In genomic region chr7:131071786-131072504, GRCh38 we compare ENCODE assay signal across 9 cellular contexts.
DNase-seq lines count a peak whose midpoint lies in the region; ATAC-seq and TF ChIP-seq lines count a peak whose summit lies in the region.
"Had no signal": no experiment of that assay in that cellular context is flagged by ENCODE, and none has a peak within 500 bp of the region (broad histone marks: within the 10 kb centered on the region; RNA-seq: fewer than 3 reads in every experiment).

No MANE protein-coding gene starts in this region.

- no peaks in the 10 kb centered on the region for H3K9me3 ChIP-seq in Caco-2
- H3K9me3 ChIP-seq in sigmoid colon = no peaks in the 10 kb centered on the region

- no peak overlapping the region for H3K4me3 ChIP-seq in Caco-2 (ENCODE audit: low read depth, low read length)
- H3K4me3 ChIP-seq in sigmoid colon = no peak overlapping the region

- DNase-seq in Caco-2 (no peak), Kasumi-1 (lab: John Stamatoyannopoulos, UW) (peak; percentile 71 to 76), glomerular endothelial cell (ENCODE audit: extremely low read depth, low read depth, low spot score) (peak; percentile 96), sigmoid colon (no peak), NCI-H146 treated with DMSO at 0.1 percent for 48 hours (lab: John Stamatoyannopoulos, UW; ENCODE audit: unreplicated experiment) (no peak)
- DNase-seq in stimulated activated CD4-positive, alpha-beta T cell treated with anti-CD3 and anti-CD28 coated beads, Interleukin-15, amount 100 ng/mL, for 24 hours = no peak
- DNase-seq: naive B cell had no signal

- WGBS in sigmoid colon, 2 donors = 66 to 71% methylated on average over 10 of the region's 10 CpGs

- CTCF ChIA-PET in Caco-2 (lab: Charles Lee) = no interaction called here

- no peaks in the 10 kb centered on the region for H3K36me3 Mint-ChIP-seq in Caco-2 (ENCODE audit: insufficient read depth, unreplicated experiment)

- intact Hi-C loops in Caco-2 (cut with micrococcal nuclease; ENCODE audit: unreplicated experiment) = no loop called here
- intact Hi-C loops in sigmoid colon (cut with DNase I) = loop anchor here (5.0 kb wide), 1 partner anchor 35 kb away; no protein-coding TSS in a partner anchor

- no peak for TF ChIP-seq EP300 in sigmoid colon (IDR thresholded peaks at IDR 0.05)

- BruUV-seq in Caco-2 (replicated peaks; lab: Mats Ljungman, UMichigan) = no TSS peak

- ATAC-seq in HG02678 (IDR thresholded peaks at IDR 0.05; ENCODE audit: unreplicated experiment) = no peak

- TF ChIP-seq CTCF in Caco-2 (IDR thresholded peaks at IDR 0.05; ENCODE audit: insufficient read depth in 1 of 2, low read depth in 1 of 2, low read length in 1 of 2, severe bottlenecking in 1 of 2, unreplicated experiment in 1 of 2) = peak; percentile 20 to 30
- TF ChIP-seq CTCF in VCaP (conservative IDR thresholded peaks at IDR 0.05) = peak; percentile 77
- TF ChIP-seq CTCF in sigmoid colon (IDR thresholded peaks at IDR 0.05) = peak in 2 of 4 experiments; percentile 6 to 14

- H3K36me3 ChIP-seq in Caco-2 (ENCODE audit: control insufficient read depth, insufficient read depth, low read length) (no peaks in the 10 kb centered on the region), sigmoid colon (peaks cover 0 to 7% (median 0%) of the 10 kb centered on the region in 4 donors)

- H3K27ac ChIP-seq in VCaP (peak overlapping the region; percentile 62), sigmoid colon (peak overlapping the region in 3 of 4 donors; percentile 49 to 54 (median 53))

- H3K4me1 ChIP-seq in Caco-2 (peaks cover 7% of the 10 kb centered on the region; the same call in 1 of the 2 replicates), sigmoid colon (peaks cover 0 to 88% (median 59%) of the 10 kb centered on the region in 4 donors)

- H3K27me3 ChIP-seq in Caco-2 (replicated peaks; ENCODE audit: control insufficient read depth, insufficient read depth, low read length) (no peaks in the 10 kb centered on the region), sigmoid colon (no peaks in the 10 kb centered on the region)

- H3K9me3 Mint-ChIP-seq in Caco-2 (ENCODE audit: unreplicated experiment) = no peaks in the 10 kb centered on the region

- TF ChIP-seq POLR2A in sigmoid colon (IDR thresholded peaks at IDR 0.05) = no peak

- POLR2A ChIA-PET in Caco-2 (lab: Charles Lee) = no interaction called here

- H3K4me1 Mint-ChIP-seq in Caco-2 (ENCODE audit: low read depth, unreplicated experiment) = peaks cover 8% of the 10 kb centered on the region

- no peak overlapping the region for H3K4me3 Mint-ChIP-seq in Caco-2 (ENCODE audit: unreplicated experiment)

- H3K27ac Mint-ChIP-seq in Caco-2 (ENCODE audit: unreplicated experiment) = no peak overlapping the region

- no peaks in the 10 kb centered on the region for H3K27me3 Mint-ChIP-seq in Caco-2 (ENCODE audit: insufficient read depth, unreplicated experiment)
- H3K27me3 Mint-ChIP-seq: naive B cell had no signal

Comparison
In these comparisons a context has a peak if more than half of its experiments do, and no peak if none do; other contexts are left out.
1. DNase-seq: peak in Kasumi-1 (2 of 2) and glomerular endothelial cell (single experiment); none in Caco-2 (0 of 2), sigmoid colon (single experiment), stimulated activated CD4-positive, alpha-beta T cell treated with anti-CD3 and anti-CD28 coated beads, Interleukin-15, amount 100 ng/mL, for 24 hours (single experiment) and NCI-H146 treated with DMSO at 0.1 percent for 48 hours (single experiment).